8 cellular contexts compared by ENCODE assay signal in the genomic region with DNA sequence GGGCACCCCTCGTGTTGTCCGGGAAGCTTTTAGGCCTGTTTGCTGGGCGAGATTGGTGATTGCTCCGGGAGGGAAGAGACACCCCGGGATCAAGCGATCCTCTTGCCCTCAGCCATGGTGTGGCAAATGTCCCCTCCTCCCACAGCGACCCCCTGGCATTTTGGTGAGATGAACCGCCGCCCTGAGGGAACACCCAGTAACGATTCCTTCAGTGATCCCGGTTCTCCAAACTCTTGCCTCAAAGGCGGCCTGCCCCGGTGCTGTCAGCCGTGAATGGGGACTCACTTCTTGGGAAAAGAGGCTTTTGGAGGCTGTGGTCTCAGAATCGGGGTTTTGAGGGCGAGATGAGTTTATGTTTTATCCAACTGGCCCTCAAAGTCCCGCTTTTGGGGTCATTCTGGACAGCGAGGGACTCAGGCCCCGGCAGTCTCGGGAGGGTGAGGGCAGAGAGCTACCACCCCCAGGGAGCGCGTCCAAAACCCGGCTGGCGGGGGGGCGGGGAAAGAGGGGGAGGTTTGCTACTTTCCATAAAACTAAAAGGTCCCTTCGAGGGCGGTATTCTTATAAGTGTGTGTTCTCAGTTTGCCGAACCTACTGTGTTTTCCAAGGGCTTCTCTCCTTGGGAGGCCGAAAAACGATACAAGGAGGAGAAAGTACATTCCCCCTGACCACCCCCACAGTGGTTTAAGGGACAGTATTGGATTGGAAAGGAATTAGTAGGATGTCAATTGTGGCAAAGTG.
DNase-seq lines count a peak whose midpoint lies in the region; ATAC-seq and TF ChIP-seq lines count a peak whose summit lies in the region.

No MANE protein-coding gene starts in this region.

- H3F3A ChIP-seq in GM23248 (ENCODE audit: insufficient read depth): peaks cover 19% of the 10 kb centered on the region; the same call in 1 of the 2 replicates
- H3F3A ChIP-seq in smooth muscle cell (ENCODE audit: low read depth): peaks cover 4% of the 10 kb centered on the region

- intact Hi-C loops in activated CD4-positive, alpha-beta memory T cell treated with anti-CD3 and anti-CD28 coated beads for 36 hours (cut with micrococcal nuclease): no loop called here

- H3K27me3 ChIP-seq in GM23248 (replicated peaks; ENCODE audit: insufficient read depth) (no peaks in the 10 kb centered on the region), hepatocyte (no peaks in the 10 kb centered on the region), smooth muscle cell (ENCODE audit: low read depth) (no peaks in the 10 kb centered on the region)

- DNase-seq in GM23248: peak; percentile 56
- DNase-seq in activated CD4-positive, alpha-beta memory T cell treated with anti-CD3 and anti-CD28 coated beads for 36 hours: no peak
- DNase-seq in hepatocyte (ENCODE audit: low spot score): no peak
- DNase-seq in smooth muscle cell (lab: John Stamatoyannopoulos, UW; ENCODE audit: unreplicated experiment): no peak
- DNase-seq in activated gamma-delta T cell treated with Interleukin-2 at 50 U/mL for 16 hours: no peak

- peak overlapping the region; percentile 57 for H3K4me3 Mint-ChIP-seq in activated CD4-positive, alpha-beta memory T cell treated with anti-CD3 and anti-CD28 coated beads for 36 hours

- in situ Hi-C loops in GM23248 (cut with MboI): loop anchor here (5.0 kb wide), 1 partner anchor 223 kb away; no protein-coding TSS in a partner anchor

- H3K4me2 ChIP-seq in GM23248 (ENCODE audit: unreplicated experiment) (peak overlapping the region; percentile 95), hepatocyte (peak overlapping the region; percentile 99), smooth muscle cell (peak overlapping the region; percentile 99)

- H3K36me3 ChIP-seq in GM23248 (ENCODE audit: low read depth) (no peaks in the 10 kb centered on the region), hepatocyte (replicated peaks; ENCODE audit: insufficient read depth, low read depth) (no peaks in the 10 kb centered on the region), smooth muscle cell (ENCODE audit: low read depth) (no peaks in the 10 kb centered on the region)

- peaks cover 41% of the 10 kb centered on the region for H3K4me1 ChIP-seq in GM23248 (ENCODE audit: insufficient read depth)
- peaks cover 5% of the 10 kb centered on the region for H3K4me1 ChIP-seq in hepatocyte (ENCODE audit: insufficient read depth)
- H3K4me1 ChIP-seq in smooth muscle cell (ENCODE audit: low read depth): peaks cover 39% of the 10 kb centered on the region

- CTCF ChIA-PET in activated CD4-positive, alpha-beta memory T cell treated with anti-CD3 and anti-CD28 coated beads for 36 hours (lab: Charles Lee): no interaction called here

- ATAC-seq in GM19467 (IDR thresholded peaks at IDR 0.05; ENCODE audit: unreplicated experiment) (no peak), GM21528 (IDR thresholded peaks at IDR 0.05; ENCODE audit: low FRiP score, unreplicated experiment) (no peak), GM18498 (IDR thresholded peaks at IDR 0.05; ENCODE audit: unreplicated experiment) (no peak)

- H3K9me3 ChIP-seq in GM23248 (ENCODE audit: low read depth) (no peaks in the 10 kb centered on the region), hepatocyte (ENCODE audit: low read depth) (no peaks in the 10 kb centered on the region), smooth muscle cell (replicated peaks; ENCODE audit: low read depth) (no peaks in the 10 kb centered on the region)

- peak overlapping the region; percentile 61 for H2AFZ ChIP-seq in GM23248
- peak overlapping the region; percentile 20 for H2AFZ ChIP-seq in hepatocyte
- peak overlapping the region; percentile 72 for H2AFZ ChIP-seq in smooth muscle cell (ENCODE audit: low read depth)

- no peaks in the 10 kb centered on the region for H3K36me3 Mint-ChIP-seq in activated CD4-positive, alpha-beta memory T cell treated with anti-CD3 and anti-CD28 coated beads for 36 hours

- H3K9me2 ChIP-seq in GM23248 (ENCODE audit: insufficient read depth) (no peaks in the 10 kb centered on the region), hepatocyte (replicated peaks; ENCODE audit: insufficient read depth) (no peaks in the 10 kb centered on the region)

- H4K20me1 ChIP-seq in GM23248 (ENCODE audit: insufficient read depth) (0 out of 2 replicates have a peak, but pooled peaks cover 3% of the 10 kb centered on the region), hepatocyte (ENCODE audit: insufficient read depth, poor library complexity, severe bottlenecking) (no peaks in the 10 kb centered on the region), smooth muscle cell (ENCODE audit: low read depth) (peaks cover 55% of the 10 kb centered on the region)

- 5 to 7% methylated on average over 29 to 30 of the region's 30 CpGs for WGBS in GM23248 (ENCODE audit: low coverage in 1 of 2, low lambda C conversion rate in 2 of 2, missing lambda C conversion rate in 2 of 2), 2 experiments
- WGBS in hepatocyte (ENCODE audit: low lambda C conversion rate, missing lambda C conversion rate): 19% methylated on average over 24 of the region's 30 CpGs
- 6% methylated on average over 26 of the region's 30 CpGs for WGBS in smooth muscle cell (ENCODE audit: low lambda C conversion rate)

- H3K27ac Mint-ChIP-seq in activated CD4-positive, alpha-beta memory T cell treated with anti-CD3 and anti-CD28 coated beads for 36 hours: no peak overlapping the region

- H3K4me3 ChIP-seq in GM23248: peak overlapping the region; percentile 95
- H3K4me3 ChIP-seq in hepatocyte: peak overlapping the region; percentile 97
- peak overlapping the region; percentile 95 for H3K4me3 ChIP-seq in smooth muscle cell

- no peak for TF ChIP-seq CTCF in hepatocyte (IDR thresholded peaks at IDR 0.05; ENCODE audit: poor library complexity)
- TF ChIP-seq CTCF in smooth muscle cell (IDR thresholded peaks at IDR 0.05; ENCODE audit: borderline replicate concordance, insufficient read depth, poor library complexity, severe bottlenecking): no peak

- H3K9ac ChIP-seq in GM23248 (peak overlapping the region; percentile 95), smooth muscle cell (ENCODE audit: low read depth) (peak overlapping the region; percentile 75)

- H3K27ac ChIP-seq in GM23248 (peak overlapping the region; percentile 85), hepatocyte (no peak overlapping the region), smooth muscle cell (ENCODE audit: low read depth) (peak overlapping the region; percentile 65)

- H3K27me3 Mint-ChIP-seq in activated CD4-positive, alpha-beta memory T cell treated with anti-CD3 and anti-CD28 coated beads for 36 hours: peaks cover 10% of the 10 kb centered on the region

- POLR2A ChIA-PET in activated CD4-positive, alpha-beta memory T cell treated with anti-CD3 and anti-CD28 coated beads for 36 hours (lab: Charles Lee): no interaction called here

- H3K79me2 ChIP-seq in GM23248 (ENCODE audit: insufficient read depth): peaks cover 67% of the 10 kb centered on the region
- H3K79me2 ChIP-seq in hepatocyte: peaks cover 32% of the 10 kb centered on the region
- peaks cover 67% of the 10 kb centered on the region for H3K79me2 ChIP-seq in smooth muscle cell (ENCODE audit: low read depth)

- H3K9me3 Mint-ChIP-seq in activated CD4-positive, alpha-beta memory T cell treated with anti-CD3 and anti-CD28 coated beads for 36 hours: no peaks in the 10 kb centered on the region

- peaks cover 11% of the 10 kb centered on the region for H3K4me1 Mint-ChIP-seq in activated CD4-positive, alpha-beta memory T cell treated with anti-CD3 and anti-CD28 coated beads for 36 hours (ENCODE audit: low read depth)

Comparison
In these comparisons a context has a peak if more than half of its experiments do, and no peak if none do; other contexts are left out.
1. H2AFZ ChIP-seq: peak in every context shown above with its lines; median percentile 72 in smooth muscle cell; 61 in GM23248; 20 in hepatocyte.